Comparison of ENCODE assay signal across 25 cellular contexts in the genomic region with DNA sequence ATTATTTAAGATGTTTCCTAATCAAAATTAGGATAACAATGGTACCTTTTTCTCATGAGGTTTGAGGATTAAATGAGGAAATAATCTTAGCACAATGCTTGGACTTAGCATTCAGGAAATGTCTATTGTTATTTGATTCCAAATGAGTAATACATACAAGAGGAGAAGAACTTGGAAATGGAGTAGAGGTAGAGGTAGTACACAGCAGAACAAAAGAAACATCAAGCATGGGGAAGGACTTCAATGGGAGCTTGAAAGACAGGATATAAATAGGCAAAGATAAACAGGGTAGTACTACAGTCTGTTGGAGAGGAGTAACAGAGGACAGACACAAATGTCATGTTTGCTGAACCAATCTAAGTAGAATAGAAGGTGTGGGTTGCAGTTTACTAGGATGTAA. TPM values are rescaled to one million over a fixed set of nuclear protein-coding genes. Genes with fewer than 3 reads are reported as not detected.
DNase-seq lines count a peak whose midpoint lies in the region; ATAC-seq and TF ChIP-seq lines count a peak whose summit lies in the region.
"Had no signal": no experiment of that assay in that cellular context is flagged by ENCODE, and none has a peak within 500 bp of the region (broad histone marks: within the 10 kb centered on the region; RNA-seq: fewer than 3 reads in every experiment).

No MANE protein-coding gene starts in this region.

- DNase-seq in Right ventricle myocardium inferior (ENCODE audit: missing footprints) (no peak), right atrium auricular region (ENCODE audit: low spot score) (no peak), NCI-H748 treated with DMSO at 0.1 percent for 48 hours (lab: John Stamatoyannopoulos, UW) (peak; percentile 32), fibroblast of pulmonary artery (ENCODE audit: low read depth) (peak; percentile 33), suprapubic skin (ENCODE audit: low spot score in 2 of 2) (no peak), omental fat pad (ENCODE audit: low spot score) (no peak), mucosa of gallbladder (ENCODE audit: low spot score) (no peak)
- no peak for DNase-seq in activated CD4-positive, alpha-beta T cell treated with anti-CD3 and anti-CD28 coated beads, Interleukin-2, amount 10 ng/mL, durations not matched to agents 7 days and 5 days
- DNase-seq: activated B cell treated with CpG ODN at 0.5 μM for 24 hours; activated CD4-positive, alpha-beta T cell treated with anti-CD3 and anti-CD28 coated beads, Interleukin-2, amount 50 U/mL, for 48 hours; activated CD8-positive, alpha-beta memory T cell treated with anti-CD3 and anti-CD28 coated beads, Interleukin-2, amount 50 U/mL, for 48 hours; activated naive CD8-positive, alpha-beta T cell treated with anti-CD3 and anti-CD28 coated beads for 36 hours; Caco-2; effector CD4-positive, alpha-beta T cell; esophagus squamous epithelium; Kasumi-1; natural killer cell; NCI-H1092; ovary; SK-N-SH; stimulated activated CD4-positive, alpha-beta T cell treated with anti-CD3 and anti-CD28 coated beads, Interleukin-15, amount 100 ng/mL, for 24 hours; stomach; trophoblast cell had no signal

- peak; percentile 81 for ATAC-seq in Right ventricle myocardium inferior
- ATAC-seq in omental fat pad (ENCODE audit: low FRiP score): no peak
- ATAC-seq: natural killer cell, sciatic nerve had no signal

- H3K27me3 ChIP-seq in right atrium auricular region: no peaks in the 10 kb centered on the region
- H3K27me3 ChIP-seq in suprapubic skin: no peaks in the 10 kb centered on the region
- H3K27me3 ChIP-seq: esophagus squamous epithelium, ovary, stomach had no signal

- intact Hi-C loops in Right ventricle myocardium inferior (cut with DNase I): no loop called here

- H3K27me3 Mint-ChIP-seq in activated CD4-positive, alpha-beta T cell treated with anti-CD3 and anti-CD28 coated beads, Interleukin-2, amount 10 ng/mL, durations not matched to agents 7 days and 5 days: no peaks in the 10 kb centered on the region
- H3K27me3 Mint-ChIP-seq: activated B cell treated with CpG ODN at 0.5 μM for 24 hours; activated naive CD8-positive, alpha-beta T cell treated with anti-CD3 and anti-CD28 coated beads for 36 hours had no signal

- CTCF ChIA-PET in activated CD4-positive, alpha-beta T cell treated with anti-CD3 and anti-CD28 coated beads, Interleukin-2, amount 10 ng/mL, durations not matched to agents 7 days and 5 days (lab: Charles Lee): no interaction called here

- H3K4me3 Mint-ChIP-seq in activated CD4-positive, alpha-beta T cell treated with anti-CD3 and anti-CD28 coated beads, Interleukin-2, amount 10 ng/mL, durations not matched to agents 7 days and 5 days: no peak overlapping the region
- H3K4me3 Mint-ChIP-seq: activated B cell treated with CpG ODN at 0.5 μM for 24 hours; activated naive CD8-positive, alpha-beta T cell treated with anti-CD3 and anti-CD28 coated beads for 36 hours; natural killer cell had no signal

- H3K9me3 ChIP-seq in right atrium auricular region (no peaks in the 10 kb centered on the region), suprapubic skin (no peaks in the 10 kb centered on the region)
- H3K9me3 ChIP-seq: Caco-2, esophagus squamous epithelium, ovary, SK-N-SH, stomach had no signal

- H3K4me1 ChIP-seq in right atrium auricular region (peaks cover 0 to 18% of the 10 kb centered on the region in 2 donors), suprapubic skin (peaks cover 17% of the 10 kb centered on the region)
- H3K4me1 ChIP-seq: Caco-2, esophagus squamous epithelium, stomach had no signal

- H3K36me3 Mint-ChIP-seq in activated CD4-positive, alpha-beta T cell treated with anti-CD3 and anti-CD28 coated beads, Interleukin-2, amount 10 ng/mL, durations not matched to agents 7 days and 5 days (ENCODE audit: low read depth): no peaks in the 10 kb centered on the region
- H3K36me3 Mint-ChIP-seq: activated naive CD8-positive, alpha-beta T cell treated with anti-CD3 and anti-CD28 coated beads for 36 hours; natural killer cell had no signal

- TF ChIP-seq EP300 in suprapubic skin (IDR thresholded peaks at IDR 0.05): no peak

- H3K4me3 ChIP-seq in right atrium auricular region (no peak overlapping the region), fibroblast of pulmonary artery (replicated peaks; ENCODE audit: low read depth, low read length) (no peak overlapping the region), suprapubic skin (no peak overlapping the region)
- H3K4me3 ChIP-seq: esophagus squamous epithelium, ovary, stomach had no signal

- no peaks in the 10 kb centered on the region for H3K4me1 Mint-ChIP-seq in activated CD4-positive, alpha-beta T cell treated with anti-CD3 and anti-CD28 coated beads, Interleukin-2, amount 10 ng/mL, durations not matched to agents 7 days and 5 days
- H3K4me1 Mint-ChIP-seq: activated B cell treated with CpG ODN at 0.5 μM for 24 hours; activated naive CD8-positive, alpha-beta T cell treated with anti-CD3 and anti-CD28 coated beads for 36 hours; natural killer cell had no signal

- H3K36me3 ChIP-seq in right atrium auricular region (no peaks in the 10 kb centered on the region), suprapubic skin (no peaks in the 10 kb centered on the region)
- H3K36me3 ChIP-seq: esophagus squamous epithelium, ovary, stomach had no signal

- no peak for TF ChIP-seq CTCF in right atrium auricular region (IDR thresholded peaks at IDR 0.05)
- TF ChIP-seq CTCF in fibroblast of pulmonary artery (IDR thresholded peaks at IDR 0.05; ENCODE audit: low read length, missing control alignments): no peak
- no peak for TF ChIP-seq CTCF in suprapubic skin (IDR thresholded peaks at IDR 0.05)
- no peak for TF ChIP-seq CTCF in omental fat pad (IDR thresholded peaks at IDR 0.05)

- no peak for TF ChIP-seq POLR2A in suprapubic skin (IDR thresholded peaks at IDR 0.05)

- peaks cover 5% of the 10 kb centered on the region for H3K9me3 Mint-ChIP-seq in activated CD4-positive, alpha-beta T cell treated with anti-CD3 and anti-CD28 coated beads, Interleukin-2, amount 10 ng/mL, durations not matched to agents 7 days and 5 days
- H3K9me3 Mint-ChIP-seq: activated naive CD8-positive, alpha-beta T cell treated with anti-CD3 and anti-CD28 coated beads for 36 hours; activated T-helper 2 cell treated with anti-CD3 and anti-CD28 coated beads, Interferon-gamma antibody, Interleukin-2, Interleukin-4, amounts not matched to agents 10 μg/mL and 5 μg/mL and 100 μg/mL, durations not matched to agents 14 hours and 24 hours and 36 hours; natural killer cell had no signal

- peak overlapping the region in 1 of 2 donors; percentile 23 for H3K27ac ChIP-seq in right atrium auricular region
- peak overlapping the region; percentile 10 for H3K27ac ChIP-seq in suprapubic skin
- H3K27ac ChIP-seq: esophagus squamous epithelium, ovary, stomach had no signal

- POLR2A ChIA-PET in activated CD4-positive, alpha-beta T cell treated with anti-CD3 and anti-CD28 coated beads, Interleukin-2, amount 10 ng/mL, durations not matched to agents 7 days and 5 days (lab: Charles Lee): no interaction called here

- H3K27ac Mint-ChIP-seq in activated CD4-positive, alpha-beta T cell treated with anti-CD3 and anti-CD28 coated beads, Interleukin-2, amount 10 ng/mL, durations not matched to agents 7 days and 5 days: no peak overlapping the region
- H3K27ac Mint-ChIP-seq: activated B cell treated with CpG ODN at 0.5 μM for 24 hours; activated naive CD8-positive, alpha-beta T cell treated with anti-CD3 and anti-CD28 coated beads for 36 hours; activated T-helper 2 cell treated with anti-CD3 and anti-CD28 coated beads, Interferon-gamma antibody, Interleukin-2, Interleukin-4, amounts not matched to agents 10 μg/mL and 5 μg/mL and 100 μg/mL, durations not matched to agents 14 hours and 24 hours and 36 hours; natural killer cell had no signal

RNA-seq across cellular contexts. Expression of a gene that starts 59.5 kb away (rescaled TPM):
- total RNA-seq in Right ventricle myocardium inferior (19.4 TPM), right atrium auricular region (10 to 100 TPM; 31.2 to 51.2 TPM), suprapubic skin (10 to 100 TPM; 20.4 to 84.5 (median 36.4) TPM), omental fat pad (100 to 1,000 TPM in 3 of 4 donors, 10 to 100 TPM in 1; 92.2 to 375 (median 140) TPM), mucosa of gallbladder (59.7 TPM)
- 1 to 10 TPM; 3.4 TPM for total RNA-seq in activated CD4-positive, alpha-beta T cell treated with anti-CD3 and anti-CD28 coated beads, Interleukin-2, amount 10 ng/mL, durations not matched to agents 7 days and 5 days

Comparison
In these comparisons a context has a peak if more than half of its experiments do, and no peak if none do; other contexts are left out.
1. DNase-seq: peak in NCI-H748 treated with DMSO at 0.1 percent for 48 hours (single experiment) and fibroblast of pulmonary artery (single experiment); none in Right ventricle myocardium inferior (single experiment), right atrium auricular region (single experiment), suprapubic skin (0 of 2), activated CD4-positive, alpha-beta T cell treated with anti-CD3 and anti-CD28 coated beads, Interleukin-2, amount 10 ng/mL, durations not matched to agents 7 days and 5 days (single experiment), omental fat pad (single experiment) and mucosa of gallbladder (single experiment).